Comparison of ENCODE assay signal across 1 cellular context in the genomic region with DNA sequence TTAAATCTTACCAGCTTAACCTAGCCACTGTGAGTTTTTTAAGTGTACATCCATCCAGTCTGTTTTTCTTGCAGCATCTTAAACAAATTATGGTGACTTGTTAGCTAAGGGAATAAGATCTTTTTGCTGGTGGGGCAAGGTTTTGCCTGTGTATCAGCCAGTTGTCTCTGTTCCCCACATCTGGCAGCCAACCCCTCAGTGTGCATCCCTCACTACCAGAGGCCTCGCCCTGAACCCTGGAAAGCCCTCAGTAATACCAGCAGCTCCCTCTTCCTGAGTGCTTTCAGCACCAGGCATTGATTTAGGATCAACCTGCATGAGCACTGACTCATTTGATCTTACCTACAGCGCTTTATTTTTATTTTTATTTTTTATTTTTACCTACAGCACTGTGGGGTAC.
TF ChIP-seq lines count a peak whose summit lies in the region.

No MANE protein-coding gene starts in this region.

TF ChIP-seq in IMR-90, 13 proteins besides CTCF, POLR2A, EP300 and RAD21:
- no peak for TF ChIP-seq MXI1 (IDR thresholded peaks at IDR 0.05; ENCODE audit: borderline replicate concordance, low read depth, low read length)
- TF ChIP-seq CHD1 (IDR thresholded peaks at IDR 0.05; ENCODE audit: low read depth, low read length): no peak
- no peak for TF ChIP-seq MAFK (IDR thresholded peaks at IDR 0.05; ENCODE audit: low read depth, low read length)
- no peak for TF ChIP-seq SMC3 (IDR thresholded peaks at IDR 0.05; ENCODE audit: low read depth, low read length)
- TF ChIP-seq ELK1 (IDR thresholded peaks at IDR 0.05; ENCODE audit: borderline replicate concordance, low read depth, low read length): no peak
